ENCODE assay signal across 14 cellular contexts in the genomic region with DNA sequence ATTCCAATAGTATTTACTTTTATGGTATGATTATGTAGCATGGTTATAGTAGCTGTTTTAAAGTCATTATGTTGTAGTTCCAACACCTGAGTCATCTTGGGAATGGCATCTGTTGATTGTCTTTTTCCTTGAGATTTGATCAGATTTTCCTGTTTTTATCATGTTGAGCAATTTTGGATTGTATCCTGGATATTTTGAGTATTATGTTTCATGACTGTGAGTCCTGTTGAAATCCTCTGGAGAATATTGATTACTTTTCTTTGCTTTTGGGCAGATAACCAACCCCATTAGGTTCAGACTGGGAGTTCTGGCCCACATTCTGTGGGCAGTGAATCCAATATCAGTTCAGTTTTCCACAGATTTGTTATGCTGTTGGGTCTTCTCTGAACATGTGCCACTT.
A peak's percentile ranks its signal among the peaks of the same experiment; 100 is the strongest.
DNase-seq lines count a peak whose midpoint lies in the region; ATAC-seq and TF ChIP-seq lines count a peak whose summit lies in the region.
"Had no signal": no experiment of that assay in that cellular context is flagged by ENCODE, and none has a peak within 500 bp of the region (broad histone marks: within the 10 kb centered on the region; RNA-seq: fewer than 3 reads in every experiment).

No MANE protein-coding gene starts in this region.

- H3K36me3 ChIP-seq in endodermal cell (ENCODE audit: control insufficient read depth, insufficient read depth, low read length) (no peaks in the 10 kb centered on the region), testis (ENCODE audit: low read depth, missing control alignments) (no peaks in the 10 kb centered on the region)
- H3K36me3 ChIP-seq: BLaER1 treated with 17β-estradiol and CSF1 and Interleukin-3, amounts not matched to agents 10 nM and 100 nM had no signal

- TF ChIP-seq CTCF in endodermal cell (conservative IDR thresholded peaks at IDR 0.05) = no peak
- TF ChIP-seq CTCF in fibroblast of pulmonary artery (IDR thresholded peaks at IDR 0.05; ENCODE audit: low read length, missing control alignments) = no peak
- TF ChIP-seq CTCF in testis (IDR thresholded peaks at IDR 0.05) = no peak

- no peaks in the 10 kb centered on the region for H3K36me3 Mint-ChIP-seq in endodermal cell (ENCODE audit: low read depth)

- H3K9me3 Mint-ChIP-seq in endodermal cell = peaks cover 2% of the 10 kb centered on the region
- H3K9me3 Mint-ChIP-seq: H9 had no signal

- no peak overlapping the region for H3K9ac ChIP-seq in endodermal cell (ENCODE audit: extremely low read depth, low read length, poor library complexity, severe bottlenecking)
- H3K9ac ChIP-seq: BLaER1 treated with 17β-estradiol and CSF1 and Interleukin-3, amounts not matched to agents 10 nM and 100 nM had no signal

- no peak for TF ChIP-seq POLR2A in testis (IDR thresholded peaks at IDR 0.05)

- intact Hi-C loops in left ventricle myocardium superior (cut with micrococcal nuclease) (no loop called here), testis (cut with DNase I; ENCODE audit: low total_unique reads) (no loop called here)

- no peaks in the 10 kb centered on the region for H3K4me1 ChIP-seq in endodermal cell (ENCODE audit: control insufficient read depth, insufficient read depth, low read length)
- no peaks in the 10 kb centered on the region for H3K4me1 ChIP-seq in testis
- H3K4me1 ChIP-seq: BLaER1 treated with 17β-estradiol and CSF1 and Interleukin-3, amounts not matched to agents 10 nM and 100 nM had no signal

- H3K4me3 ChIP-seq in endodermal cell (ENCODE audit: low read length) (no peak overlapping the region), fibroblast of pulmonary artery (replicated peaks; ENCODE audit: low read depth, low read length) (no peak overlapping the region), testis (no peak overlapping the region)
- H3K4me3 ChIP-seq: BLaER1 treated with 17β-estradiol and CSF1 and Interleukin-3, amounts not matched to agents 10 nM and 100 nM; GM12878 had no signal

- no peaks in the 10 kb centered on the region for H3K27me3 ChIP-seq in endodermal cell (ENCODE audit: control insufficient read depth, insufficient read depth, low read length, poor library complexity, severe bottlenecking)
- H3K27me3 ChIP-seq in testis = no peaks in the 10 kb centered on the region
- H3K27me3 ChIP-seq: BLaER1 treated with 17β-estradiol and CSF1 and Interleukin-3, amounts not matched to agents 10 nM and 100 nM had no signal

- H3K27ac Mint-ChIP-seq in endodermal cell = no peak overlapping the region
- H3K27ac Mint-ChIP-seq: H9 had no signal

- no peak overlapping the region for H3K4me3 Mint-ChIP-seq in endodermal cell
- H3K4me3 Mint-ChIP-seq: H9 had no signal

- no peaks in the 10 kb centered on the region for H3K27me3 Mint-ChIP-seq in endodermal cell (ENCODE audit: insufficient read depth)

- no peak for ATAC-seq in left ventricle myocardium superior
- ATAC-seq: GM12878 had no signal

- peaks cover 5% of the 10 kb centered on the region for H3K9me3 ChIP-seq in endodermal cell (ENCODE audit: control insufficient read depth, low read length)
- H3K9me3 ChIP-seq in testis = no peaks in the 10 kb centered on the region

- H3K27ac ChIP-seq in endodermal cell (ENCODE audit: low read depth, low read length) (no peak overlapping the region), testis (no peak overlapping the region)
- H3K27ac ChIP-seq: BLaER1 treated with 17β-estradiol and CSF1 and Interleukin-3, amounts not matched to agents 10 nM and 100 nM; HL-60 had no signal

- H3K4me1 Mint-ChIP-seq in endodermal cell = peaks cover 8% of the 10 kb centered on the region

- DNase-seq in HS-5 (ENCODE audit: low read depth) = peak; percentile 68
- peak; percentile 15 for DNase-seq in endodermal cell
- peak; percentile 20 for DNase-seq in fibroblast of pulmonary artery (ENCODE audit: low read depth)
- DNase-seq in left ventricle myocardium superior = no peak
- DNase-seq in stimulated activated CD4-positive, alpha-beta T cell treated with anti-CD3 and anti-CD28 coated beads, Interleukin-4, amount 100 ng/mL, for 4 hours = no peak
- DNase-seq in testis = no peak
- DNase-seq in HUDEP-2 (lab: John Stamatoyannopoulos, UW; ENCODE audit: unreplicated experiment in 76 of 76) = no peak
- DNase-seq: GDM1, H9, NCI-H1436 treated with DMSO at 0.1 percent for 48 hours, NCI-H2081 treated with DMSO at 0.1 percent for 48 hours had no signal

Comparison
In these comparisons a context has a peak if more than half of its experiments do, and no peak if none do; other contexts are left out.
1. DNase-seq: peak in HS-5 (single experiment), endodermal cell (single experiment) and fibroblast of pulmonary artery (single experiment); none in left ventricle myocardium superior (single experiment), stimulated activated CD4-positive, alpha-beta T cell treated with anti-CD3 and anti-CD28 coated beads, Interleukin-4, amount 100 ng/mL, for 4 hours (0 of 2), testis (single experiment) and HUDEP-2 (0 of 76).